ENCODE assay signal across 25 cellular contexts in the genomic region with DNA sequence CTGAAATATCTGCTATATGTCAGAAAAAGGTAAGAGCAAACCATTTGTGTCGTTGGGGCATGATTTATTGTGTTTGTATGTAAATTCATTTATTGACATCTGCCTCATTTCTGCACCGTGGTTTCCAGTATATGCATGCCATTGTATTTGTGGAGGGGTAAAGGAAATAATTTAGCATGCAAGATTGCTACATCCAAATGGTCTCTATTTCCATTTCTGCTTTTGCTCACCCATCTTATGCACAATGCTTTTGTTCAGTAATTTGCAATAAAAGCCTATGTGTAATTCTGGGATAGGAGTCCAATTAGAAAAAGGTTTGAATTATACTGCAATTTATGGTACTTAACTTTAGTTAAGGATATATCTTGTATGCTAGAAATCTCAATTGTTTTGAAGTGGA.
DNase-seq lines count a peak whose midpoint lies in the region; ATAC-seq and TF ChIP-seq lines count a peak whose summit lies in the region.
"Had no signal": no experiment of that assay in that cellular context is flagged by ENCODE, and none has a peak within 500 bp of the region (broad histone marks: within the 10 kb centered on the region; RNA-seq: fewer than 3 reads in every experiment).

No MANE protein-coding gene starts in this region.

- no peak overlapping the region for H3K4me3 ChIP-seq in NB4 (ENCODE audit: low read depth, low read length)
- no peak overlapping the region for H3K4me3 ChIP-seq in RWPE2 (ENCODE audit: severe bottlenecking)
- no peak overlapping the region for H3K4me3 ChIP-seq in effector memory CD4-positive, alpha-beta T cell (ENCODE audit: insufficient read depth, low read depth, low read length, poor library complexity, severe bottlenecking)
- H3K4me3 ChIP-seq: BLaER1, SJSA1 had no signal

- H3K9me3 ChIP-seq in RWPE2 (ENCODE audit: severe bottlenecking): no peaks in the 10 kb centered on the region
- no peaks in the 10 kb centered on the region for H3K9me3 ChIP-seq in effector memory CD4-positive, alpha-beta T cell (ENCODE audit: control insufficient read depth, low read length)
- H3K9me3 ChIP-seq: BLaER1, SJSA1 had no signal

- no peaks in the 10 kb centered on the region for H3K36me3 ChIP-seq in RWPE2 (ENCODE audit: low read depth)
- no peaks in the 10 kb centered on the region for H3K36me3 ChIP-seq in effector memory CD4-positive, alpha-beta T cell (ENCODE audit: control insufficient read depth, insufficient read depth, low read length)
- H3K36me3 ChIP-seq: BLaER1, SJSA1 had no signal

- H3K27ac ChIP-seq in RWPE2 (ENCODE audit: poor library complexity, severe bottlenecking) (peak overlapping the region; percentile 43), epithelial cell of prostate (peak overlapping the region; percentile 59)
- H3K27ac ChIP-seq in effector memory CD4-positive, alpha-beta T cell (ENCODE audit: insufficient read depth, low read length, poor library complexity, severe bottlenecking): no peak overlapping the region
- H3K27ac ChIP-seq: BLaER1, SJSA1 had no signal

- DNase-seq in NOMO-1 (lab: John Stamatoyannopoulos, UW; ENCODE audit: unreplicated experiment in 2 of 2) (peak; percentile 52 to 83), NOMO-1 treated with dmso at 0.1 percent for 144 hours (lab: John Stamatoyannopoulos, UW; ENCODE audit: unreplicated experiment) (no peak), NB4 (ENCODE audit: low read depth) (peak; percentile 18), RWPE2 (ENCODE audit: low spot score) (no peak), epithelial cell of prostate (ENCODE audit: low read depth, low spot score) (no peak)
- DNase-seq in effector memory CD4-positive, alpha-beta T cell: no peak
- DNase-seq: 8988T; CD4-positive, alpha-beta T cell; COR-L47; DMS53; Kasumi-1; NCI-H1092 treated with DMSO at 0.1 percent for 48 hours; NCI-H146; NCI-H1930; NCI-H2107; NCI-H446 treated with DMSO at 0.1 percent for 48 hours; NCI-H526; NCI-H82; NK-92 treated with Interleukin-12 subunit alpha and Interleukin-12 subunit beta, amount 100 ng/mL, for 24 hours; T-helper 1 cell had no signal

- no peak for TF ChIP-seq CTCF in NB4 (IDR thresholded peaks at IDR 0.05; ENCODE audit: low read depth, low read length)
- TF ChIP-seq CTCF in RWPE2 (IDR thresholded peaks at IDR 0.05; ENCODE audit: poor library complexity, severe bottlenecking): no peak

- ATAC-seq in RWPE2 (ENCODE audit: low read depth) (no peak), GM21576 (IDR thresholded peaks at IDR 0.05; ENCODE audit: unreplicated experiment) (no peak), GM21529 (IDR thresholded peaks at IDR 0.05; ENCODE audit: unreplicated experiment) (no peak)
- ATAC-seq: HepG2 had no signal

- no peak for TF ChIP-seq POLR2A in NB4 (IDR thresholded peaks at IDR 0.05; ENCODE audit: extremely low read depth, insufficient read length)

- H3K27me3 ChIP-seq in RWPE2 (ENCODE audit: insufficient read depth, poor library complexity, severe bottlenecking): peaks cover 4% of the 10 kb centered on the region
- no peaks in the 10 kb centered on the region for H3K27me3 ChIP-seq in effector memory CD4-positive, alpha-beta T cell (replicated peaks; ENCODE audit: control insufficient read depth, insufficient read depth, low read length, poor library complexity, severe bottlenecking)
- H3K27me3 ChIP-seq: BLaER1 had no signal

- peaks cover 9% of the 10 kb centered on the region for H3K4me1 ChIP-seq in RWPE2 (ENCODE audit: insufficient read depth, poor library complexity, severe bottlenecking)
- no peaks in the 10 kb centered on the region for H3K4me1 ChIP-seq in effector memory CD4-positive, alpha-beta T cell (ENCODE audit: control insufficient read depth, insufficient read depth, low read length, poor library complexity, severe bottlenecking)
- H3K4me1 ChIP-seq: SJSA1 had no signal

Comparison
In these comparisons a context has a peak if more than half of its experiments do, and no peak if none do; other contexts are left out.
1. DNase-seq: peak in NOMO-1 (2 of 2) and NB4 (single experiment); none in NOMO-1 treated with dmso at 0.1 percent for 144 hours (single experiment), RWPE2 (single experiment), epithelial cell of prostate (single experiment) and effector memory CD4-positive, alpha-beta T cell (0 of 3).